In genomic region chr20:34943808-34944568, GRCh38 we compare ENCODE assay signal across 1 cellular context.
TF ChIP-seq lines count a peak whose summit lies in the region.

No MANE protein-coding gene starts in this region.

TF ChIP-seq in HEK293, 187 proteins besides CTCF, POLR2A, EP300 and RAD21 (continued from another document and continues in another):
- TF ChIP-seq PRDM10 (tag by site-specific recombination; IDR thresholded peaks at IDR 0.05) (peak; percentile 71), ZFP3 (tag by site-specific recombination; IDR thresholded peaks at IDR 0.05; ENCODE audit: low read depth) (no peak), ZNF292 (tag by site-specific recombination; IDR thresholded peaks at IDR 0.05; ENCODE audit: borderline replicate concordance, low read depth) (no peak), ZNF19 (tag by site-specific recombination; IDR thresholded peaks at IDR 0.05; ENCODE audit: low read depth) (no peak), ZNF660 (tag by site-specific recombination; IDR thresholded peaks at IDR 0.05) (0 out of 2 replicates have a peak, but pooled peaks have one; percentile 48), FEZF1 (tag by site-specific recombination; IDR thresholded peaks at IDR 0.05) (0 out of 2 replicates have a peak, but pooled peaks have one; percentile 17), ZNF138 (tag by site-specific recombination; IDR thresholded peaks at IDR 0.05; ENCODE audit: borderline replicate concordance) (no peak), ZNF37A (tag by site-specific recombination; IDR thresholded peaks at IDR 0.05) (no peak), ZNF692 (tag by site-specific recombination; IDR thresholded peaks at IDR 0.05) (peak; percentile 64; the same call in 1 of the 2 replicates), ZNF529 (tag by site-specific recombination; IDR thresholded peaks at IDR 0.05; ENCODE audit: insufficient replicate concordance) (no peak), YY2 (tag by site-specific recombination; IDR thresholded peaks at IDR 0.05) (no peak), ZNF837 (tag by site-specific recombination; IDR thresholded peaks at IDR 0.05) (no peak), ZNF704 (tag by site-specific recombination; IDR thresholded peaks at IDR 0.05) (no peak), HOXD13 (CRISPR knock-in tag; IDR thresholded peaks at IDR 0.05; ENCODE audit: borderline replicate concordance) (no peak), ZNF548 (tag by site-specific recombination; IDR thresholded peaks at IDR 0.05) (no peak), ZEB2 (tag by site-specific recombination; IDR thresholded peaks at IDR 0.05) (0 out of 2 replicates have a peak, but pooled peaks have one; percentile 20), ZNF146 (tag by site-specific recombination; IDR thresholded peaks at IDR 0.05) (no peak), ZNF514 (tag by site-specific recombination; IDR thresholded peaks at IDR 0.05) (no peak), ZNF792 (tag by site-specific recombination; IDR thresholded peaks at IDR 0.05) (no peak), ZNF248 (tag by site-specific recombination; IDR thresholded peaks at IDR 0.05) (no peak), SP2 (tag by site-specific recombination; IDR thresholded peaks at IDR 0.05) (no peak), ZFHX2 (tag by site-specific recombination; conservative IDR thresholded peaks at IDR 0.05) (peak; percentile 68), ZNF202 (tag by site-specific recombination; IDR thresholded peaks at IDR 0.05; ENCODE audit: borderline replicate concordance) (no peak), ZNF324 (tag by site-specific recombination; IDR thresholded peaks at IDR 0.05) (no peak), ZNF416 (tag by site-specific recombination; IDR thresholded peaks at IDR 0.05) (no peak), ZNF398 (tag by site-specific recombination; IDR thresholded peaks at IDR 0.05) (peak; percentile 23; the same call in 1 of the 2 replicates), ZNF16 (tag by site-specific recombination; IDR thresholded peaks at IDR 0.05; ENCODE audit: low read depth) (no peak), ZNF302 (tag by site-specific recombination; IDR thresholded peaks at IDR 0.05; ENCODE audit: low read depth) (no peak), ZNF155 (tag by site-specific recombination; IDR thresholded peaks at IDR 0.05) (no peak), HOXC10 (CRISPR knock-in tag; IDR thresholded peaks at IDR 0.05) (no peak), ZNF366 (tag by site-specific recombination; conservative IDR thresholded peaks at IDR 0.05) (peak; percentile 36), ZNF221 (tag by site-specific recombination; IDR thresholded peaks at IDR 0.05; ENCODE audit: borderline replicate concordance) (no peak), GLI2 (tag by site-specific recombination; IDR thresholded peaks at IDR 0.05; ENCODE audit: borderline replicate concordance, low read depth) (no peak), ZBTB48 (tag by site-specific recombination; IDR thresholded peaks at IDR 0.05) (peak; percentile 62), ATF2 (tag by site-specific recombination; IDR thresholded peaks at IDR 0.05; ENCODE audit: low read depth) (no peak), BCL11B (tag by site-specific recombination; IDR thresholded peaks at IDR 0.05; ENCODE audit: low read depth) (no peak), ZNF654 (tag by site-specific recombination; IDR thresholded peaks at IDR 0.05; ENCODE audit: low read depth) (no peak), ZXDB (tag by site-specific recombination; IDR thresholded peaks at IDR 0.05) (no peak), ZNF175 (tag by site-specific recombination; IDR thresholded peaks at IDR 0.05) (no peak), ZNF645 (tag by site-specific recombination; IDR thresholded peaks at IDR 0.05) (no peak), ZFP41 (tag by site-specific recombination; IDR thresholded peaks at IDR 0.05; ENCODE audit: borderline replicate concordance) (no peak), IKZF3 (tag by site-specific recombination; IDR thresholded peaks at IDR 0.05) (no peak), ZSCAN4 (tag by site-specific recombination; IDR thresholded peaks at IDR 0.05) (no peak), ZNF280C (tag by site-specific recombination; IDR thresholded peaks at IDR 0.05) (no peak), ZNF239 (tag by site-specific recombination; IDR thresholded peaks at IDR 0.05) (no peak), ZNF530 (tag by site-specific recombination; IDR thresholded peaks at IDR 0.05; ENCODE audit: low read depth) (no peak), ZBTB44 (tag by site-specific recombination; IDR thresholded peaks at IDR 0.05) (peak; percentile 62), ZNF48 (tag by site-specific recombination; IDR thresholded peaks at IDR 0.05) (no peak), ZNF133 (tag by site-specific recombination; IDR thresholded peaks at IDR 0.05) (no peak), ZNF585B (tag by site-specific recombination; IDR thresholded peaks at IDR 0.05) (no peak), SCRT2 (tag by site-specific recombination; IDR thresholded peaks at IDR 0.05) (peak; percentile 88), ZNF558 (tag by site-specific recombination; IDR thresholded peaks at IDR 0.05) (no peak), ZNF24 (tag by site-specific recombination; IDR thresholded peaks at IDR 0.05) (peak; percentile 75), ZNF768 (tag by site-specific recombination; IDR thresholded peaks at IDR 0.05) (no peak)
